In genomic region chr21:39375446-39375845, GRCh38 we compare ENCODE assay signal across 4 cellular contexts.
TF ChIP-seq lines count a peak whose summit lies in the region.

No MANE protein-coding gene starts in this region.

TF ChIP-seq in GM23338, 12 proteins besides CTCF, POLR2A, EP300 and RAD21:
- TF ChIP-seq CREB1 (CRISPR knock-in tag; IDR thresholded peaks at IDR 0.05; ENCODE audit: low read depth) (no peak), ETS1 (IDR thresholded peaks at IDR 0.05) (no peak)
TF ChIP-seq in GM23338: peak in this region for 0.

TF ChIP-seq in IMR-90, 13 proteins besides CTCF, POLR2A, EP300 and RAD21:
- no peak for TF ChIP-seq FOS (IDR thresholded peaks at IDR 0.05; ENCODE audit: low read depth, low read length)
- TF ChIP-seq USF2 (IDR thresholded peaks at IDR 0.05; ENCODE audit: low read depth, low read length): no peak
- TF ChIP-seq MXI1 (IDR thresholded peaks at IDR 0.05; ENCODE audit: borderline replicate concordance, low read depth, low read length): no peak
- TF ChIP-seq SMC3 (IDR thresholded peaks at IDR 0.05; ENCODE audit: low read depth, low read length): no peak
- no peak for TF ChIP-seq CHD1 (IDR thresholded peaks at IDR 0.05; ENCODE audit: low read depth, low read length)
- TF ChIP-seq CEBPB (IDR thresholded peaks at IDR 0.05; ENCODE audit: low read depth, low read length): no peak
- TF ChIP-seq BHLHE40 (IDR thresholded peaks at IDR 0.05; ENCODE audit: low read depth, low read length): no peak
- TF ChIP-seq RCOR1 (IDR thresholded peaks at IDR 0.05; ENCODE audit: insufficient replicate concordance, low read length): no peak

TF ChIP-seq in WTC11, 78 proteins besides CTCF, POLR2A, EP300 and RAD21:
- TF ChIP-seq ZMAT4 (CRISPR knock-in tag; IDR thresholded peaks at IDR 0.05) (no peak), ZNF121 (CRISPR knock-in tag; IDR thresholded peaks at IDR 0.05) (0 out of 2 replicates have a peak, but pooled peaks have one; percentile 15)

TF ChIP-seq in K562, 482 proteins besides CTCF, POLR2A, EP300 and RAD21:
- TF ChIP-seq PATZ1 (CRISPR knock-in tag; IDR thresholded peaks at IDR 0.05; ENCODE audit: borderline replicate concordance) (no peak), BCL6 (CRISPR knock-in tag; IDR thresholded peaks at IDR 0.05) (no peak), KDM1A (IDR thresholded peaks at IDR 0.05) (0 out of 4 replicates have a peak, but pooled peaks of 1 of the 2 experiments have one; percentile 8), ZNF511 (CRISPR knock-in tag; IDR thresholded peaks at IDR 0.05) (no peak), ZNF778 (CRISPR knock-in tag; IDR thresholded peaks at IDR 0.05) (no peak), PCBP2 (IDR thresholded peaks at IDR 0.05; ENCODE audit: low read depth, low read length, poor library complexity, severe bottlenecking) (no peak), CCAR2 (IDR thresholded peaks at IDR 0.05; ENCODE audit: low read depth, low read length) (no peak), CXXC5 (CRISPR knock-in tag; IDR thresholded peaks at IDR 0.05) (no peak), ZNF121 (CRISPR knock-in tag; conservative IDR thresholded peaks at IDR 0.05) (peak; percentile 91), ZSCAN29 (IDR thresholded peaks at IDR 0.05) (no peak), CEBPB (tag; IDR thresholded peaks at IDR 0.05) (0 out of 2 replicates have a peak, but pooled peaks have one; percentile 6), FOXK2 (conservative IDR thresholded peaks at IDR 0.05 in 1 of 2, IDR thresholded peaks at IDR 0.05 in 1 of 2; ENCODE audit: low read depth in 2 of 2) (no peak)
